In the genomic region with DNA sequence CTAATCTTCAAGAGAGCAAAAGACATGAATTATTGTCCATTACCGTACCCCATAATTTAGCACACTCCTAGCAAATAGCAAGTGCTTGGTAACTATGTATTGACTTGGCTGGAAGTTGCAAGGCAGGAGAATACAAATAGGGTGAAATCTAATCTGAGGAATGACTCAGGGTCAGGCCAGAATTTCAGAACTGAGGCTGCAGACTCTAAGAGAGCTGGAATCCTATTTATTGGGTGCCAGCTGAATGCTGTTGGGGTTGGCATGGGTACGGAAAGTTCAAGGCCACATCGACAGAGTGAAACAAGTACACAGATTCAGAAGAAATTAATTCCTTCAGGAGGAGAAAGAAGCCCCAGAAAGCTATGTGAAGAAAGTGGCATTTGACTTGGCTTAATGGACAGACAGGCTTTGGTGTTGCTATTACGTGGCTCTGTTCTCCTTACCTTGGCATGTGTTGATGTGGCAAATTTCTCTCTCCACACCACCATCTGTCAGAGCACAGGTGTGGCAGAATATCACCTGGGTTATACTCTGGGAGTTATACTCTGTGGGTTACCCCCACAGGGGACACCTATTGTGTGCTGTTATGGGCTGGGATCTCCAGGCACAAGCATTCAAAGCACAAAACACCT, we compare ENCODE assay signal across 16 cellular contexts.
"Had no signal": no experiment of that assay in that cellular context is flagged by ENCODE, and none has a peak within 500 bp of the region (broad histone marks: within the 10 kb centered on the region; RNA-seq: fewer than 3 reads in every experiment).

No MANE protein-coding gene starts in this region.

- H3K4me3 ChIP-seq: dorsolateral prefrontal cortex, heart right ventricle, right atrium auricular region, smooth muscle cell, uterus had no signal

- H3K27me3 ChIP-seq: dorsolateral prefrontal cortex, neutrophil, right atrium auricular region, uterus had no signal

- H3K27ac ChIP-seq: dorsolateral prefrontal cortex, heart right ventricle, neutrophil, right atrium auricular region, uterus had no signal

- DNase-seq: cortex of kidney; dorsolateral prefrontal cortex; effector CD8-positive, alpha-beta T cell; heart right ventricle; islet precursor cell; mammary epithelial cell; naive thymus-derived CD8-positive, alpha-beta T cell; posterior cingulate gyrus; stimulated activated CD4-positive, alpha-beta T cell treated with anti-CD3 and anti-CD28 coated beads, Interleukin-4, amount 100 ng/mL, for 1 hour; stimulated activated CD8-positive, alpha-beta memory T cell treated with anti-CD3 and anti-CD28 coated beads, Interleukin-4, amount 100 ng/mL, for 48 hours; uterus had no signal

- ATAC-seq: heart right ventricle; left lobe of liver; naive thymus-derived CD8-positive, alpha-beta T cell; stimulated activated memory B cell treated with anti-CD40 and anti-IgM and Interleukin-4, amounts not matched to agents 10 μg/mL and 1 μg/mL and 100 μg/mL, for 72 hours had no signal

- H3K4me1 ChIP-seq: heart right ventricle, right atrium auricular region, uterus had no signal

- H3K36me3 ChIP-seq: heart right ventricle, neutrophil, right atrium auricular region, uterus had no signal

- H3K9me3 ChIP-seq: heart right ventricle, neutrophil, right atrium auricular region, uterus had no signal
